In genomic region chr15:80760971-80761370, GRCh38 we compare ENCODE assay signal across 31 cellular contexts.
"Had no signal": no experiment of that assay in that cellular context is flagged by ENCODE, and none has a peak within 500 bp of the region (broad histone marks: within the 10 kb centered on the region; RNA-seq: fewer than 3 reads in every experiment).

No MANE protein-coding gene starts in this region.

- H3K4me3 ChIP-seq: adrenal gland, body of pancreas, breast epithelium had no signal

- ATAC-seq: activated CD8-positive, alpha-beta T cell treated with anti-CD3 and anti-CD28 coated beads for 36 hours; activated naive CD4-positive, alpha-beta T cell treated with anti-CD3 and anti-CD28 coated beads, Interleukin-2, amount 50 U/mL, for 72 hours; activated T-cell treated with anti-CD3 and anti-CD28 coated beads, Interleukin-2, amount 50 U/mL, for 4 hours; activated T-cell treated with anti-CD3 and anti-CD28 coated beads, Interleukin-2, amount 50 U/mL, for 72 hours; activated T-helper 17 cell treated with anti-CD3 and anti-CD28 coated beads, Interleukin-2, amount 50 U/mL, for 72 hours; body of pancreas had no signal

- DNase-seq: activated B cell treated with CpG ODN at 0.5 μM for 24 hours; activated CD4-positive, alpha-beta memory T cell treated with anti-CD3 and anti-CD28 coated beads for 36 hours; activated CD4-positive, alpha-beta T cell treated with anti-CD3 and anti-CD28 coated beads for 4 hours; activated CD4-positive, alpha-beta T cell treated with anti-CD3 and anti-CD28 coated beads, Interleukin-2, amount 10 ng/mL, durations not matched to agents 24 days and 14 days; activated CD4-positive, alpha-beta T cell treated with anti-CD3 and anti-CD28 coated beads, Interleukin-2, amount 50 U/mL, for 1 hour; activated CD4-positive, alpha-beta T cell treated with anti-CD3 and anti-CD28 coated beads, Interleukin-2, amount 50 U/mL, for 4 hours; activated CD4-positive, CD25-positive, alpha-beta regulatory T cell treated with anti-CD3 and anti-CD28 coated beads, Interleukin-2, amount 50 U/mL, for 72 hours; activated CD8-positive, alpha-beta memory T cell treated with anti-CD3 and anti-CD28 coated beads, Interleukin-2, amount 50 U/mL, for 4 hours; activated CD8-positive, alpha-beta T cell treated with anti-CD3 and anti-CD28 coated beads for 36 hours; activated effector memory CD4-positive, alpha-beta T cell treated with anti-CD3 and anti-CD28 coated beads, Interleukin-2, amount 50 U/mL, for 16 hours; activated gamma-delta T cell treated with Interleukin-2 at 50 U/mL for 16 hours; activated naive CD4-positive, alpha-beta T cell; activated naive CD4-positive, alpha-beta T cell treated with anti-CD3 and anti-CD28 coated beads for 36 hours; activated naive CD4-positive, alpha-beta T cell treated with anti-CD3 and anti-CD28 coated beads, Interleukin-2, amount 50 U/mL, for 16 hours; activated naive CD8-positive, alpha-beta T cell treated with anti-CD3 and anti-CD28 coated beads for 36 hours; activated T-cell treated with anti-CD3 and anti-CD28 coated beads for 4 hours; activated T-cell treated with anti-CD3 and anti-CD28 coated beads, Interleukin-2, amount 50 U/mL, for 1 hour; activated T-cell treated with anti-CD3 and anti-CD28 coated beads, Interleukin-2, amount 50 U/mL, for 4 hours; activated T-cell treated with anti-CD3 and anti-CD28 coated beads, Interleukin-2, amount 50 U/mL, for 72 hours; adrenal gland; amniotic stem cell; aorta; body of pancreas; brain microvascular endothelial cell; central memory CD4-positive, alpha-beta T cell; T-helper 2 cell; T-helper 9 cell had no signal

- H3K27ac ChIP-seq: adrenal gland, body of pancreas, brain microvascular endothelial cell, breast epithelium, VCaP had no signal
